ENCODE assay signal across 24 cellular contexts in genomic region chr6:28615955-28616747, GRCh38.
DNase-seq lines count a peak whose midpoint lies in the region; ATAC-seq and TF ChIP-seq lines count a peak whose summit lies in the region.
"Had no signal": no experiment of that assay in that cellular context is flagged by ENCODE, and none has a peak within 500 bp of the region (broad histone marks: within the 10 kb centered on the region; RNA-seq: fewer than 3 reads in every experiment).

No MANE protein-coding gene starts in this region.

- peak overlapping the region; percentile 51 for H3K4me3 ChIP-seq in smooth muscle cell
- H3K4me3 ChIP-seq: MG63, Peyer's patch, sigmoid colon, thoracic aorta had no signal

- no peaks in the 10 kb centered on the region for H3K27me3 ChIP-seq in smooth muscle cell (ENCODE audit: low read depth)
- H3K27me3 ChIP-seq: MG63, Peyer's patch had no signal

- H4K20me1 ChIP-seq in smooth muscle cell (ENCODE audit: low read depth) = no peaks in the 10 kb centered on the region

- no peaks in the 10 kb centered on the region for H3F3A ChIP-seq in smooth muscle cell (ENCODE audit: low read depth)

- H3K27ac ChIP-seq in smooth muscle cell (ENCODE audit: low read depth) = no peak overlapping the region
- H3K27ac ChIP-seq: 22Rv1, HL-60, Peyer's patch, sigmoid colon, thoracic aorta had no signal

- H3K36me3 ChIP-seq in smooth muscle cell (ENCODE audit: low read depth) = no peaks in the 10 kb centered on the region
- H3K36me3 ChIP-seq: MG63, Peyer's patch, sigmoid colon, thoracic aorta had no signal

- ATAC-seq in left lobe of liver = no peak
- ATAC-seq: activated T-cell treated with anti-CD3 and anti-CD28 coated beads, Interleukin-2, amount 50 U/mL, for 4 hours; naive thymus-derived CD4-positive, alpha-beta T cell had no signal

- H3K9me3 ChIP-seq in smooth muscle cell (replicated peaks; ENCODE audit: low read depth) = no peaks in the 10 kb centered on the region
- H3K9me3 ChIP-seq: MG63, Peyer's patch, sigmoid colon, thoracic aorta had no signal

- H3K9ac ChIP-seq in smooth muscle cell (ENCODE audit: low read depth) = no peak overlapping the region

- H3K4me1 ChIP-seq in smooth muscle cell (ENCODE audit: low read depth) = peaks cover 8% of the 10 kb centered on the region
- H3K4me1 ChIP-seq: Peyer's patch, sigmoid colon had no signal

- DNase-seq in activated CD4-positive, alpha-beta T cell treated with anti-CD3 and anti-CD28 coated beads for 48 hours = peak; percentile 11
- DNase-seq in activated CD4-positive, alpha-beta T cell treated with anti-CD3 and anti-CD28 coated beads, Interleukin-2, amount 50 U/mL, for 48 hours = no peak
- peak; percentile 71 for DNase-seq in ecto neural progenitor cell (ENCODE audit: low spot score)
- DNase-seq in islet precursor cell = peak; percentile 94
- no peak for DNase-seq in smooth muscle cell (lab: John Stamatoyannopoulos, UW; ENCODE audit: unreplicated experiment)
- no peak for DNase-seq in left lobe of liver (ENCODE audit: low spot score)
- no peak for DNase-seq in activated CD8-positive, alpha-beta memory T cell treated with anti-CD3 and anti-CD28 coated beads, Interleukin-2, amount 50 U/mL, for 48 hours
- DNase-seq in stimulated activated naive CD4-positive, alpha-beta T cell (lab: John Stamatoyannopoulos, UW) = no peak
- DNase-seq: activated CD4-positive, CD25-positive, alpha-beta regulatory T cell treated with anti-CD3 and anti-CD28 coated beads, Interleukin-2, amount 50 U/mL, for 72 hours; activated naive CD4-positive, alpha-beta T cell treated with Interleukin-2 at 50 U/mL for 16 hours; activated T-cell treated with anti-CD3 and anti-CD28 coated beads, Interleukin-2, amount 50 U/mL, for 4 hours; amygdala; CD4-positive, alpha-beta memory T cell; cortex of kidney; MG63; naive thymus-derived CD4-positive, alpha-beta T cell; NCI-H1417; NCI-H2107; NCI-H510A; Peyer's patch; sigmoid colon had no signal

- 18% methylated on average over 52 of the region's 52 CpGs for WGBS in smooth muscle cell (ENCODE audit: low lambda C conversion rate)

- H2AFZ ChIP-seq in smooth muscle cell (ENCODE audit: low read depth) = peak overlapping the region; percentile 99

- H3K4me2 ChIP-seq in smooth muscle cell = peak overlapping the region; percentile 89

- TF ChIP-seq CTCF in smooth muscle cell (IDR thresholded peaks at IDR 0.05; ENCODE audit: borderline replicate concordance, insufficient read depth, poor library complexity, severe bottlenecking) = no peak

- no peaks in the 10 kb centered on the region for H3K79me2 ChIP-seq in smooth muscle cell (ENCODE audit: low read depth)

Comparison
In these comparisons a context has a peak if more than half of its experiments do, and no peak if none do; other contexts are left out.
1. DNase-seq: peak in activated CD4-positive, alpha-beta T cell treated with anti-CD3 and anti-CD28 coated beads for 48 hours (single experiment), ecto neural progenitor cell (single experiment) and islet precursor cell (single experiment); none in activated CD4-positive, alpha-beta T cell treated with anti-CD3 and anti-CD28 coated beads, Interleukin-2, amount 50 U/mL, for 48 hours (0 of 2), smooth muscle cell (single experiment), left lobe of liver (single experiment), activated CD8-positive, alpha-beta memory T cell treated with anti-CD3 and anti-CD28 coated beads, Interleukin-2, amount 50 U/mL, for 48 hours (single experiment) and stimulated activated naive CD4-positive, alpha-beta T cell (0 of 6).